ENCODE assay signal across 21 cellular contexts in genomic region chr12:106128526-106129430, GRCh38. TPM values are rescaled to one million over a fixed set of nuclear protein-coding genes. Genes with fewer than 3 reads are reported as not detected.
A peak's percentile ranks its signal among the peaks of the same experiment; 100 is the strongest.
DNase-seq lines count a peak whose midpoint lies in the region; ATAC-seq and TF ChIP-seq lines count a peak whose summit lies in the region.
"Had no signal": no experiment of that assay in that cellular context is flagged by ENCODE, and none has a peak within 500 bp of the region (broad histone marks: within the 10 kb centered on the region; RNA-seq: fewer than 3 reads in every experiment).

No MANE protein-coding gene starts in this region.

- TF ChIP-seq CTCF in HFFc6 (IDR thresholded peaks at IDR 0.05) (no peak), SK-N-SH (IDR thresholded peaks at IDR 0.05) (no peak)

- H3K27ac Mint-ChIP-seq in HFFc6 (peak overlapping the region; percentile 25; the same call in 1 of the 2 replicates), T-cell (no peak overlapping the region)
- H3K27ac Mint-ChIP-seq: activated naive CD8-positive, alpha-beta T cell treated with anti-CD3 and anti-CD28 coated beads, Interleukin-2, amount 50 U/mL, for 24 hours; T-helper 2 cell treated with Interferon-gamma antibody and Interleukin-4, amounts not matched to agents 5 μg/mL and 100 μg/mL, for 36 hours had no signal

- H3K27me3 Mint-ChIP-seq in HFFc6 (ENCODE audit: insufficient read depth) (peaks cover 4% of the 10 kb centered on the region; the same call in 1 of the 2 replicates), T-cell (peaks cover 39 to 40% of the 10 kb centered on the region in 2 donors)

- CTCF ChIA-PET in T-cell (lab: Charles Lee): no interaction called here
- CTCF ChIA-PET in SK-N-SH (lab: Yijun Ruan, JAX): interaction anchor here (1.6 kb wide), 1 partner anchor 708 kb away, joined by 4 read pairs; no protein-coding TSS in a partner anchor

- no peak overlapping the region for H3K23ac ChIP-seq in mesendoderm (ENCODE audit: low read length)

- DNase-seq in DMS153 treated with DMSO at 0.1 percent for 48 hours (lab: John Stamatoyannopoulos, UW; ENCODE audit: unreplicated experiment) (peak; percentile 58), HFFc6 (no peak), NCI-H69 (lab: John Stamatoyannopoulos, UW) (peak; percentile 86), mesendoderm (peak; percentile 94), T-cell (no peak), COLO829 (ENCODE audit: low spot score) (no peak), SK-N-SH (no peak)
- no peak for DNase-seq in activated CD4-positive, alpha-beta T cell treated with anti-CD3 and anti-CD28 coated beads, Interleukin-2, amount 50 U/mL, for 4 hours
- DNase-seq: activated CD4-positive, alpha-beta T cell treated with anti-CD3 and anti-CD28 coated beads, Interleukin-2, amount 50 U/mL, for 1 hour; activated naive CD8-positive, alpha-beta T cell treated with anti-CD3 and anti-CD28 coated beads, Interleukin-2, amount 50 U/mL, for 24 hours; activated T-cell treated with anti-CD3 and anti-CD28 coated beads, Interleukin-2, amount 50 U/mL, for 48 hours; cerebellar nuclear complex; glutamatergic neuron; NCI-H774; retina; Right ventricle myocardium superior; stimulated activated CD4-positive, alpha-beta T cell treated with anti-CD3 and anti-CD28 coated beads, Interleukin-2, amount 100 ng/mL, for 24 hours; stimulated activated CD8-positive, alpha-beta memory T cell treated with anti-CD3 and anti-CD28 coated beads, Interleukin-4, amount 100 ng/mL, for 48 hours; thyroid gland had no signal

- ATAC-seq in T-cell (replicated peaks in 1 of 4): no peak
- ATAC-seq: activated naive CD8-positive, alpha-beta T cell treated with anti-CD3 and anti-CD28 coated beads, Interleukin-2, amount 50 U/mL, for 24 hours had no signal

- no peak for TF ChIP-seq RAD21 in SK-N-SH (IDR thresholded peaks at IDR 0.05; ENCODE audit: low read length)

- H3K27ac ChIP-seq in mesendoderm (ENCODE audit: low read depth, low read length) (peak overlapping the region; percentile 31), SK-N-SH (ENCODE audit: low read depth in 2 of 2, low read length in 1 of 2) (no peak overlapping the region)
- H3K27ac ChIP-seq: C4-2B, thyroid gland had no signal

- H3F3A ChIP-seq in SK-N-SH (replicated peaks; ENCODE audit: insufficient read depth): no peaks in the 10 kb centered on the region

- H3K4me3 ChIP-seq in mesendoderm (ENCODE audit: low read length) (no peak overlapping the region), SK-N-SH (ENCODE audit: low read depth in 2 of 2, low read length in 1 of 2) (no peak overlapping the region)
- H3K4me3 ChIP-seq: thyroid gland had no signal

- H3K36me3 Mint-ChIP-seq in HFFc6 (ENCODE audit: low read depth): peaks cover 20% of the 10 kb centered on the region
- H3K36me3 Mint-ChIP-seq in T-cell: no peaks in the 10 kb centered on the region

- H3K56ac ChIP-seq in mesendoderm (ENCODE audit: low read length): peak overlapping the region; percentile 6

- peak overlapping the region; percentile 23 for H2AK5ac ChIP-seq in mesendoderm (ENCODE audit: low read length)

- no peak overlapping the region for H2AFZ ChIP-seq in SK-N-SH (ENCODE audit: low read depth)

- H3K9me3 Mint-ChIP-seq in HFFc6 (no peaks in the 10 kb centered on the region), T-cell (no peaks in the 10 kb centered on the region)
- H3K9me3 Mint-ChIP-seq: activated naive CD8-positive, alpha-beta T cell treated with anti-CD3 and anti-CD28 coated beads, Interleukin-2, amount 50 U/mL, for 24 hours; T-helper 2 cell treated with Interferon-gamma antibody and Interleukin-4, amounts not matched to agents 5 μg/mL and 100 μg/mL, for 36 hours had no signal

- H4K8ac ChIP-seq in mesendoderm (ENCODE audit: low read depth, low read length): no peak overlapping the region

- H3K79me2 ChIP-seq in mesendoderm (ENCODE audit: control insufficient read depth, insufficient read depth, low read length): peaks cover 79% of the 10 kb centered on the region
- peaks cover 100% of the 10 kb centered on the region for H3K79me2 ChIP-seq in SK-N-SH (ENCODE audit: insufficient read depth)

- WGBS in mesendoderm (ENCODE audit: extremely low coverage, insufficient coverage, low lambda C conversion rate): no CpG with 5 or more reads among the region's 15 CpGs
- WGBS in SK-N-SH (ENCODE audit: low lambda C conversion rate): 89% methylated on average over 12 of the region's 15 CpGs

- peak overlapping the region; percentile 61 for H2BK5ac ChIP-seq in mesendoderm (ENCODE audit: low read length)

- no peak overlapping the region for H3K4ac ChIP-seq in mesendoderm (ENCODE audit: low read depth, low read length)

- H4K20me1 ChIP-seq in SK-N-SH (ENCODE audit: insufficient read depth): peaks cover 96% of the 10 kb centered on the region

- H3K4me2 ChIP-seq in mesendoderm (ENCODE audit: low read length): no peak overlapping the region
- H3K4me2 ChIP-seq in SK-N-SH: no peak overlapping the region

- peak overlapping the region; percentile 89 for H3K18ac ChIP-seq in mesendoderm (ENCODE audit: low read length)

- H3K9me3 ChIP-seq in SK-N-SH: no peaks in the 10 kb centered on the region
- H3K9me3 ChIP-seq: thyroid gland had no signal

- H3K79me1 ChIP-seq in mesendoderm (ENCODE audit: low read length): peaks cover 17% of the 10 kb centered on the region

- no peak overlapping the region for H4K5ac ChIP-seq in mesendoderm (ENCODE audit: low read length)

- no peak overlapping the region for H2BK15ac ChIP-seq in mesendoderm (replicated peaks; ENCODE audit: low read depth)

- H3K4me1 Mint-ChIP-seq in HFFc6 (ENCODE audit: low read depth) (peaks cover 76% of the 10 kb centered on the region), T-cell (no peaks in the 10 kb centered on the region)
- H3K4me1 Mint-ChIP-seq: activated naive CD8-positive, alpha-beta T cell treated with anti-CD3 and anti-CD28 coated beads, Interleukin-2, amount 50 U/mL, for 24 hours had no signal

- H3K36me3 ChIP-seq in mesendoderm (ENCODE audit: control insufficient read depth, insufficient read depth, low read length) (no peaks in the 10 kb centered on the region), SK-N-SH (replicated peaks in 1 of 2; ENCODE audit: control insufficient read depth in 1 of 2, insufficient read depth in 2 of 2, low read length in 1 of 2) (no peaks in the 10 kb centered on the region)
- H3K36me3 ChIP-seq: thyroid gland had no signal

- peak overlapping the region; percentile 20 for H3K9ac ChIP-seq in mesendoderm (ENCODE audit: low read length)
- H3K9ac ChIP-seq in SK-N-SH: no peak overlapping the region

- H3K9me2 ChIP-seq in SK-N-SH: no peaks in the 10 kb centered on the region

- no peak overlapping the region for H3K4me3 Mint-ChIP-seq in HFFc6
- H3K4me3 Mint-ChIP-seq in T-cell: no peak overlapping the region
- H3K4me3 Mint-ChIP-seq: activated naive CD8-positive, alpha-beta T cell treated with anti-CD3 and anti-CD28 coated beads, Interleukin-2, amount 50 U/mL, for 24 hours; T-helper 2 cell treated with Interferon-gamma antibody and Interleukin-4, amounts not matched to agents 5 μg/mL and 100 μg/mL, for 36 hours had no signal

- H2BK120ac ChIP-seq in mesendoderm (ENCODE audit: low read depth, low read length): peak overlapping the region; percentile 29

- H3K27me3 ChIP-seq in mesendoderm (ENCODE audit: insufficient read depth, low read length, poor library complexity) (no peaks in the 10 kb centered on the region), SK-N-SH (ENCODE audit: insufficient read depth) (no peaks in the 10 kb centered on the region)
- H3K27me3 ChIP-seq: thyroid gland had no signal

- H3K4me1 ChIP-seq in mesendoderm (ENCODE audit: control insufficient read depth, low read depth, low read length) (peaks cover 42% of the 10 kb centered on the region), SK-N-SH (ENCODE audit: control insufficient read depth in 1 of 2, insufficient read depth in 2 of 2, low read depth in 1 of 2, low read length in 1 of 2) (peaks cover 12 to 35% of the 10 kb centered on the region in 2 experiments; a peak in 3 of 4 replicates)

- TF ChIP-seq EP300 in SK-N-SH (IDR thresholded peaks at IDR 0.05; ENCODE audit: borderline replicate concordance in 1 of 2, low read depth in 1 of 2, low read length in 1 of 2): no peak

- POLR2A ChIA-PET in T-cell (lab: Charles Lee): no interaction called here
- POLR2A ChIA-PET in SK-N-SH (lab: Yijun Ruan, JAX): no interaction called here

TF ChIP-seq in SK-N-SH, 30 proteins besides CTCF, POLR2A, EP300 and RAD21:
- TF ChIP-seq JUND (IDR thresholded peaks at IDR 0.05) (no peak), USF2 (IDR thresholded peaks at IDR 0.05; ENCODE audit: borderline replicate concordance, low read depth, low read length) (no peak), TEAD4 (IDR thresholded peaks at IDR 0.05; ENCODE audit: borderline replicate concordance, insufficient read depth) (no peak), GATA2 (CRISPR knock-in tag; IDR thresholded peaks at IDR 0.05) (no peak), SMC3 (IDR thresholded peaks at IDR 0.05; ENCODE audit: low read depth, low read length) (no peak)

RNA-seq across cellular contexts. Expression of gene NUAK1, which starts 10.0 kb away (rescaled TPM):
- 10 to 100 TPM; 11.0 to 37.3 (median 14.1) TPM for total RNA-seq in HFFc6 (2021; fragmentation: NEBNext Ultra II Directional; extraction: Animal tissue kit (Norgen Biotek cat#: 25700))
- 22.4 TPM for polyA plus RNA-seq in mesendoderm (2013, experiment 1 of 2)
- 22.1 TPM for polyA plus RNA-seq in mesendoderm (2013, experiment 2 of 2)
- under 1 TPM; 0.25 to 0.50 (median 0.30) TPM for total RNA-seq in T-cell
- polyA plus RNA-seq in SK-N-SH (2012; rRNA removed): 8.1 and 11.3 TPM in 2 replicates
- polyA plus RNA-seq in SK-N-SH (2012; cell fraction: cytosol; rRNA removed): 9.5 and 10.7 TPM in 2 replicates
- 12.0 and 18.7 TPM in 2 replicates for polyA plus RNA-seq in SK-N-SH (2012; cell fraction: nucleus; rRNA removed)

Comparison
In these comparisons a context has a peak if more than half of its experiments do, and no peak if none do; other contexts are left out.
1. DNase-seq: peak in DMS153 treated with DMSO at 0.1 percent for 48 hours (single experiment), NCI-H69 (single experiment) and mesendoderm (single experiment); none in HFFc6 (single experiment), T-cell (0 of 34), COLO829 (single experiment), SK-N-SH (single experiment) and activated CD4-positive, alpha-beta T cell treated with anti-CD3 and anti-CD28 coated beads, Interleukin-2, amount 50 U/mL, for 4 hours (0 of 2).
2. RNA of gene NUAK1, which starts 10.0 kb away (total RNA-seq): 11.0 to 37.3 TPM in HFFc6; 0.25 to 0.50 TPM in T-cell; every median in the first group is over 4 times any median in the second.